11 cellular contexts compared by ENCODE assay signal in the genomic region with DNA sequence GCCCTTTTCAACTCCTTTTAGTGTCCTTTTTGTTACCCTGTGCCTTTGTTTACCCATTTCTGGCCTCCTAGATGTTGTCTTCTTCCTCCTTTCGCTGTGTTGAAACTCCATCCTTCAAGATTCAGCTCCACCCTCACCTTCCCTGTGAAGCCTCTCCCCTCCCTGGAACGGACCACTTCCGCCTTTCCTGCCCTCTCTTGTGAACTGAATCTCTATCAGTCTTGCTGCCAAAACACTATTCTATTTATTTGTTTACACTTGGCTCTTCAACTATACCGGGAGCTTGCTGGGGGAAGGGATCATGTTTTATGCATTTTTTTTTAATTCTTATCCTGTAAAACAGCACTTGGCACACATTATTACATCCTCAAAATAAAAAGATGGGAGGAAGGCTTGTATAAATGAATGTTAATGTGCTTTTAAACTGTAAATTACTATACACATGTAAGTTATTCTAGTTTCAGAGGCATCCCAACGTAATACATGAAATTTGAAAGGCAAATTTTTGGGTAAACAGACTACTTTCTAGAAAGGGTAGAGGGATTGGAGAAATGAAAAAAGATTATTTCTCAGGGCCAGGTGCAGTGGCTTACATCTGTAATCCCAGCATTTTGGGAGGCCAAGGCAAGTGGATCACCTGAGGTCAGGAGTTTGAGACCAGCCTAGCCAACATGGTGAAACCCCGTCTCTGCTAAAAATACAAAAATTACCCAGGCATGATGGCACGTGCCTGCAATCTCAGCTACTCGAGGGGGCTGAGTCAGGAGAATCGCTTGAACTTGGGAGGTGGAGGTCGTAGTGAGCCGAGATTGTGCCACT.
DNase-seq lines count a peak whose midpoint lies in the region; ATAC-seq, FAIRE-seq and TF ChIP-seq lines count a peak whose summit lies in the region.
"Had no signal": no experiment of that assay in that cellular context is flagged by ENCODE, and none has a peak within 500 bp of the region (broad histone marks: within the 10 kb centered on the region; RNA-seq: fewer than 3 reads in every experiment).

No MANE protein-coding gene starts in this region.

- peak overlapping the region; percentile 35 for H3K27ac Mint-ChIP-seq in central memory CD8-positive, alpha-beta T cell (ENCODE audit: low read depth)

- H3K4me3 ChIP-seq in A673 (ENCODE audit: low read depth, low read length, poor library complexity, severe bottlenecking) = no peak overlapping the region

- no peaks in the 10 kb centered on the region for H3K9me3 Mint-ChIP-seq in central memory CD8-positive, alpha-beta T cell

- CTCF ChIA-PET in A673 (lab: Charles Lee) = no interaction called here

- H3K27ac ChIP-seq in A673 (ENCODE audit: low read depth, low read length, poor library complexity, severe bottlenecking) = no peak overlapping the region

- BruUV-seq in A673 (replicated peaks; lab: Mats Ljungman, UMichigan) = no TSS peak

- in situ Hi-C loops in KBM-7 (cut with MboI; ENCODE audit: low pct_unique_long_range_greater_than_20kb, low sequenced_read_pairs) = no loop called here

- peaks cover 3% of the 10 kb centered on the region for H3K36me3 Mint-ChIP-seq in central memory CD8-positive, alpha-beta T cell (ENCODE audit: insufficient read depth)

- ATAC-seq in GM21526 (IDR thresholded peaks at IDR 0.05; ENCODE audit: low FRiP score, unreplicated experiment) (peak; percentile 38), HG03354 (IDR thresholded peaks at IDR 0.05; ENCODE audit: poor library complexity, severe bottlenecking, unreplicated experiment) (peak; percentile 47)
- ATAC-seq in central memory CD8-positive, alpha-beta T cell (replicated peaks; ENCODE audit: extremely low read depth, poor library complexity, severe bottlenecking) = no peak

- H3K4me1 Mint-ChIP-seq in central memory CD8-positive, alpha-beta T cell = no peaks in the 10 kb centered on the region

- peaks cover 25% of the 10 kb centered on the region for H3K4me1 ChIP-seq in A673 (ENCODE audit: insufficient read depth, low read length, poor library complexity, severe bottlenecking)
- H3K4me1 ChIP-seq: BE2C had no signal

- intact Hi-C loops in A673 (cut with micrococcal nuclease; ENCODE audit: unreplicated experiment) = no loop called here

- H3K27me3 Mint-ChIP-seq in central memory CD8-positive, alpha-beta T cell = no peaks in the 10 kb centered on the region

- POLR2A ChIA-PET in A673 (lab: Charles Lee; ENCODE audit: low non-redundant PET) = no interaction called here

- TF ChIP-seq CTCF in A673 (conservative IDR thresholded peaks at IDR 0.05; ENCODE audit: low read depth, low read length) = no peak

- TF ChIP-seq POLR2A in GM12892 (IDR thresholded peaks at IDR 0.05; ENCODE audit: low read depth, low read length) = no peak

- H3K27me3 ChIP-seq in A673 (replicated peaks; ENCODE audit: insufficient read depth, low read depth, low read length, poor library complexity) = no peaks in the 10 kb centered on the region

- FAIRE-seq in GM12892 (lab: Jason Lieb, UNC) = peak; percentile 51

- no peaks in the 10 kb centered on the region for H3K36me3 ChIP-seq in A673 (ENCODE audit: insufficient read depth, low read length, poor library complexity, severe bottlenecking)
- H3K36me3 ChIP-seq: BE2C had no signal

- no peak overlapping the region for H3K4me3 Mint-ChIP-seq in central memory CD8-positive, alpha-beta T cell

- no peaks in the 10 kb centered on the region for H3K9me3 ChIP-seq in A673 (ENCODE audit: low read depth, low read length, poor library complexity, severe bottlenecking)
- H3K9me3 ChIP-seq: BE2C had no signal

- DNase-seq in GM12892 (ENCODE audit: insufficient read length) = no peak
- DNase-seq in central memory CD8-positive, alpha-beta T cell (ENCODE audit: low spot score in 2 of 2) = no peak
- DNase-seq in activated CD8-positive, alpha-beta memory T cell treated with anti-CD3 and anti-CD28 coated beads, Interleukin-2, amount 50 U/mL, for 4 hours = no peak
- no peak for DNase-seq in A673 (ENCODE audit: low spot score)
- no peak for DNase-seq in kidney glomerular epithelial cell (lab: John Stamatoyannopoulos, UW)
- DNase-seq in KBM-7 = no peak
- DNase-seq: activated CD4-positive, alpha-beta T cell treated with anti-CD3 and anti-CD28 coated beads for 4 hours; BE2C; NCI-H1694 had no signal
